ENCODE assay signal across 25 cellular contexts in the genomic region with DNA sequence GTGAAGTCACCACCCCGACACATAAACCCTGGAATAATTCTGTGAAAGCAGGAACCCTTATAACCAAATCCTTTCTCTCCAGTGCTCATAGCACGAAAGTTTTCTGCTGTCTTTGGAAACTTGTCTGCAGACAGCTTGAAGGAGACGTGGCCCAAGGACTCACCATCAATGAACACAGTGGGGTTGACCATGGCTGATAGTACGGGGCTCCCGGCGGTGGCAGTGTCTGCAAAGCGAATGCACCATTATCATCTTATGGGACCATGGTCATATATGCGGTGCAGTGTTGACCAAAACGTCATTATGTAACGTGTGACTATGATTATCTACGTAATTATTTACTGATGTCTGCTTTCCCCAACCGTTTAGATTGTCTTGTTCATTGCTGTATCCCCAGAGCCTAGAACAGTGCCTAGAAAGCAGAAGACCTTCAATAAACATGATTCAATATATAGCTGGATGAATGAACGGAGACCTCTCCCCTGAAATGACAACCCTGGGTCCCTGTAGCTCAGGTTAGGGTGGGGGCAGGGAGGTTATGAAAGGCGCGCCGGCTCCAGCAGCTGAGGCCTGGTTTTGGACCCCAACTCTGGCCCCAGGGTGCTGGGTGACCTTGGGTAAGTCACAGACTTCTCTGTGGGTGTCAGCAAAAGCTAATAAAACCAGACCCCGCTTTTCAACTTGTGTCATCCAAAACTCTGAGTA.
DNase-seq lines count a peak whose midpoint lies in the region; ATAC-seq and TF ChIP-seq lines count a peak whose summit lies in the region.
"Had no signal": no experiment of that assay in that cellular context is flagged by ENCODE, and none has a peak within 500 bp of the region (broad histone marks: within the 10 kb centered on the region; RNA-seq: fewer than 3 reads in every experiment).

No MANE protein-coding gene starts in this region.

- no peak overlapping the region for H3K27ac ChIP-seq in sigmoid colon
- H3K27ac ChIP-seq: GM23248, KMS-11, SJSA1 had no signal

- peaks cover 0 to 6% (median 0%) of the 10 kb centered on the region in 4 donors for H3K4me1 ChIP-seq in sigmoid colon

- intact Hi-C loops in natural killer cell (cut with micrococcal nuclease) (no loop called here), sigmoid colon (cut with DNase I) (no loop called here), cardiac septum (cut with DNase I) (no loop called here)

- H3K27ac Mint-ChIP-seq in natural killer cell treated with Interleukin-12 subunit alpha and Interleukin-12 subunit beta and Interleukin-15 and Interleukin-18, amount 100 ng/mL, for 72 hours: no peak overlapping the region
- H3K27ac Mint-ChIP-seq in natural killer cell (no peak overlapping the region), mesothelial cell of epicardium (peak overlapping the region; percentile 82)
- H3K27ac Mint-ChIP-seq: CD4-positive, alpha-beta memory T cell; H9; IgD-negative memory B cell had no signal

- no peaks in the 10 kb centered on the region for H3K9me3 Mint-ChIP-seq in natural killer cell treated with Interleukin-12 subunit alpha and Interleukin-12 subunit beta and Interleukin-15 and Interleukin-18, amount 100 ng/mL, for 72 hours
- H3K9me3 Mint-ChIP-seq in natural killer cell (no peaks in the 10 kb centered on the region), mesothelial cell of epicardium (no peaks in the 10 kb centered on the region)
- H3K9me3 Mint-ChIP-seq: CD4-positive, alpha-beta memory T cell; H9; IgD-negative memory B cell had no signal

- no peaks in the 10 kb centered on the region for H3K36me3 Mint-ChIP-seq in natural killer cell treated with Interleukin-12 subunit alpha and Interleukin-12 subunit beta and Interleukin-15 and Interleukin-18, amount 100 ng/mL, for 72 hours
- no peaks in the 10 kb centered on the region for H3K36me3 Mint-ChIP-seq in natural killer cell
- no peaks in the 10 kb centered on the region for H3K36me3 Mint-ChIP-seq in mesothelial cell of epicardium
- H3K36me3 Mint-ChIP-seq: CD4-positive, alpha-beta memory T cell had no signal

- no peak overlapping the region for H3K4me3 Mint-ChIP-seq in natural killer cell treated with Interleukin-12 subunit alpha and Interleukin-12 subunit beta and Interleukin-15 and Interleukin-18, amount 100 ng/mL, for 72 hours
- no peak overlapping the region for H3K4me3 Mint-ChIP-seq in natural killer cell
- H3K4me3 Mint-ChIP-seq in mesothelial cell of epicardium: no peak overlapping the region
- H3K4me3 Mint-ChIP-seq: CD4-positive, alpha-beta memory T cell; H9; IgD-negative memory B cell had no signal

- no peaks in the 10 kb centered on the region for H3K4me1 Mint-ChIP-seq in natural killer cell treated with Interleukin-12 subunit alpha and Interleukin-12 subunit beta and Interleukin-15 and Interleukin-18, amount 100 ng/mL, for 72 hours (ENCODE audit: low read depth in 2 of 2)
- H3K4me1 Mint-ChIP-seq in natural killer cell: no peaks in the 10 kb centered on the region
- H3K4me1 Mint-ChIP-seq in mesothelial cell of epicardium: peaks cover 80% of the 10 kb centered on the region
- H3K4me1 Mint-ChIP-seq: CD4-positive, alpha-beta memory T cell; IgD-negative memory B cell had no signal

- 90 to 93% methylated on average over 17 of the region's 17 CpGs for WGBS in sigmoid colon, 2 donors

- H3K27me3 Mint-ChIP-seq in natural killer cell treated with Interleukin-12 subunit alpha and Interleukin-12 subunit beta and Interleukin-15 and Interleukin-18, amount 100 ng/mL, for 72 hours: peaks cover 0 to 7% of the 10 kb centered on the region in 2 donors
- no peaks in the 10 kb centered on the region for H3K27me3 Mint-ChIP-seq in natural killer cell (ENCODE audit: low read depth in 2 of 2)
- H3K27me3 Mint-ChIP-seq in mesothelial cell of epicardium (ENCODE audit: low read depth): no peaks in the 10 kb centered on the region

- H3K27me3 ChIP-seq in sigmoid colon: peaks cover 0 to 10% (median 0%) of the 10 kb centered on the region in 3 donors
- H3K27me3 ChIP-seq: SJSA1 had no signal

- DNase-seq in natural killer cell treated with Interleukin-12 subunit alpha and Interleukin-12 subunit beta and Interleukin-15 and Interleukin-18, amount 100 ng/mL, for 72 hours (ENCODE audit: low spot score): peak; percentile 56
- DNase-seq in natural killer cell (no peak), mesothelial cell of epicardium (ENCODE audit: low spot score in 2 of 2, unreplicated experiment in 2 of 2) (no peak), sigmoid colon (peak; percentile 33), cardiac septum (ENCODE audit: low spot score) (no peak), DMS153 treated with DMSO at 0.1 percent for 48 hours (lab: John Stamatoyannopoulos, UW; ENCODE audit: unreplicated experiment) (no peak), OCI-M1 (lab: John Stamatoyannopoulos, UW) (no peak)
- DNase-seq: C1 segment of cervical spinal cord; CD4-positive, alpha-beta memory T cell; COR-L47; EL; GDM1; GM23248; H9; MM.1S; NCI-H2029; NCI-H446; NCI-H524 treated with DMSO at 0.1 percent for 48 hours; NCI-H774; Right ventricle myocardium superior; RPMI8226 had no signal

- H3K9me3 ChIP-seq in sigmoid colon: no peaks in the 10 kb centered on the region
- H3K9me3 ChIP-seq: SJSA1 had no signal

- no peak for TF ChIP-seq EP300 in sigmoid colon (IDR thresholded peaks at IDR 0.05)

- H3K4me3 ChIP-seq in sigmoid colon: no peak overlapping the region
- H3K4me3 ChIP-seq: GM12878, GM23248, SJSA1 had no signal

- TF ChIP-seq CTCF in natural killer cell (IDR thresholded peaks at IDR 0.05) (no peak), mesothelial cell of epicardium (IDR thresholded peaks at IDR 0.05; ENCODE audit: unreplicated experiment) (no peak), sigmoid colon (IDR thresholded peaks at IDR 0.05) (no peak)

- no peak for TF ChIP-seq POLR2A in sigmoid colon (IDR thresholded peaks at IDR 0.05)

- ATAC-seq in natural killer cell treated with Interleukin-12 subunit alpha and Interleukin-12 subunit beta and Interleukin-15 and Interleukin-18, amount 100 ng/mL, for 72 hours: no peak
- no peak for ATAC-seq in natural killer cell
- ATAC-seq: GM12878 had no signal

- H3K36me3 ChIP-seq in sigmoid colon: no peaks in the 10 kb centered on the region
- H3K36me3 ChIP-seq: SJSA1 had no signal

Comparison
In these comparisons a context has a peak if more than half of its experiments do, and no peak if none do; other contexts are left out.
1. DNase-seq: peak in natural killer cell treated with Interleukin-12 subunit alpha and Interleukin-12 subunit beta and Interleukin-15 and Interleukin-18, amount 100 ng/mL, for 72 hours (single experiment) and sigmoid colon (single experiment); none in natural killer cell (single experiment), mesothelial cell of epicardium (0 of 2), cardiac septum (single experiment), DMS153 treated with DMSO at 0.1 percent for 48 hours (single experiment) and OCI-M1 (single experiment).